Comparison of ENCODE assay signal across 9 cellular contexts in genomic region chr13:113950451-113951245, GRCh38. TPM values are rescaled to one million over a fixed set of nuclear protein-coding genes. Genes with fewer than 3 reads are reported as not detected.
DNase-seq lines count a peak whose midpoint lies in the region; ATAC-seq lines count a peak whose summit lies in the region.
"Had no signal": no experiment of that assay in that cellular context is flagged by ENCODE, and none has a peak within 500 bp of the region (broad histone marks: within the 10 kb centered on the region; RNA-seq: fewer than 3 reads in every experiment).

No MANE protein-coding gene starts in this region.

- peak overlapping the region; percentile 56 for H2BK120ac ChIP-seq in mesenchymal stem cell (ENCODE audit: low read depth, low read length)

- H3K4me2 ChIP-seq in BLaER1 (peak overlapping the region; percentile 84), mesenchymal stem cell (ENCODE audit: low read length, poor library complexity, severe bottlenecking) (no peak overlapping the region)

- peak overlapping the region in 1 of 2 experiments; percentile 13 for H3K18ac ChIP-seq in mesenchymal stem cell (ENCODE audit: low read depth in 1 of 2, low read length in 2 of 2)

- H3K27ac ChIP-seq in BLaER1 (peak overlapping the region; percentile 36), mesenchymal stem cell (ENCODE audit: low read length, poor library complexity, severe bottlenecking) (no peak overlapping the region)
- no peak overlapping the region for H3K27ac ChIP-seq in CD4-positive, alpha-beta memory T cell (ENCODE audit: low read depth, low read length)

- no peak overlapping the region for H3K4ac ChIP-seq in mesenchymal stem cell (ENCODE audit: low read depth in 1 of 2, low read length in 2 of 2)

- H3K23ac ChIP-seq in mesenchymal stem cell (ENCODE audit: low read length in 2 of 2) = no peak overlapping the region

- POLR2A ChIA-PET in CD4-positive, alpha-beta memory T cell (lab: Charles Lee; ENCODE audit: partially characterized antibody) = no interaction called here

- H3K9me3 ChIP-seq in BLaER1 (peaks cover 12% of the 10 kb centered on the region), mesenchymal stem cell (ENCODE audit: control insufficient read depth, low read length) (no peaks in the 10 kb centered on the region)
- H3K9me3 ChIP-seq in CD4-positive, alpha-beta memory T cell (ENCODE audit: control insufficient read depth in 1 of 2, low read length in 2 of 2) = no peaks in the 10 kb centered on the region

- intact Hi-C loops in CD4-positive, alpha-beta memory T cell (cut with micrococcal nuclease) = loop anchor here (1.0 kb wide), 1 partner anchor 276 kb away; no protein-coding TSS in a partner anchor

- H3K9ac ChIP-seq in BLaER1 (0 out of 2 replicates have a peak overlapping the region, but pooled peaks have one; percentile 19), mesenchymal stem cell (ENCODE audit: low read length) (peak overlapping the region; percentile 64)

- peak overlapping the region in 1 of 2 experiments; percentile 1 for H2BK12ac ChIP-seq in mesenchymal stem cell (ENCODE audit: low read length in 2 of 2)

- no peak overlapping the region for H4K91ac ChIP-seq in mesenchymal stem cell (ENCODE audit: low read length)

- peaks cover 6 to 12% of the 10 kb centered on the region in 2 donors for H3K36me3 Mint-ChIP-seq in CD4-positive, alpha-beta memory T cell

- H3K27ac Mint-ChIP-seq in CD4-positive, alpha-beta memory T cell = peak overlapping the region in 2 of 7 donors; percentile 55 to 70
- H3K27ac Mint-ChIP-seq: endodermal cell had no signal

- H3K79me1 ChIP-seq in mesenchymal stem cell (replicated peaks; ENCODE audit: low read length, poor library complexity, severe bottlenecking) = peaks cover 18% of the 10 kb centered on the region

- H3K4me3 Mint-ChIP-seq in CD4-positive, alpha-beta memory T cell = no peak overlapping the region
- H3K4me3 Mint-ChIP-seq: endodermal cell had no signal

- no peak overlapping the region for H3K14ac ChIP-seq in mesenchymal stem cell (ENCODE audit: low read length in 2 of 2)

- H3K4me1 ChIP-seq in BLaER1 (peaks cover 57% of the 10 kb centered on the region), mesenchymal stem cell (ENCODE audit: control insufficient read depth, insufficient read depth, low read depth, low read length) (peaks cover 12% of the 10 kb centered on the region)
- no peaks in the 10 kb centered on the region for H3K4me1 ChIP-seq in CD4-positive, alpha-beta memory T cell (ENCODE audit: insufficient read depth, low read length)

- H4K20me1 ChIP-seq in BLaER1 = peaks cover 16% of the 10 kb centered on the region; the same call in 1 of the 2 replicates

- H3K4me1 Mint-ChIP-seq in CD4-positive, alpha-beta memory T cell = peaks cover 0 to 14% (median 5%) of the 10 kb centered on the region in 4 donors
- H3K4me1 Mint-ChIP-seq: endodermal cell had no signal

- CTCF ChIA-PET in CD4-positive, alpha-beta memory T cell (lab: Charles Lee; ENCODE audit: partially characterized antibody) = no interaction called here

- no peaks in the 10 kb centered on the region for H3K27me3 Mint-ChIP-seq in CD4-positive, alpha-beta memory T cell

- no peak for DNase-seq in mesenchymal stem cell
- no peak for DNase-seq in H4 (ENCODE audit: low spot score)
- no peak for DNase-seq in OCI-M1 (lab: John Stamatoyannopoulos, UW)
- no peak for DNase-seq in NCI-H1092 (lab: John Stamatoyannopoulos, UW)
- DNase-seq in CD4-positive, alpha-beta memory T cell = no peak

- peaks cover 0 to 17% (median 0%) of the 10 kb centered on the region in 8 donors for H3K9me3 Mint-ChIP-seq in CD4-positive, alpha-beta memory T cell

- H3K36me3 ChIP-seq in BLaER1 (no peaks in the 10 kb centered on the region), mesenchymal stem cell (ENCODE audit: control insufficient read depth in 1 of 2, insufficient read depth in 2 of 2, low read depth in 1 of 2, low read length in 2 of 2) (peaks cover 21 to 80% of the 10 kb centered on the region in 2 experiments)
- H3K36me3 ChIP-seq in CD4-positive, alpha-beta memory T cell (ENCODE audit: insufficient read depth, low read length) = peaks cover 11% of the 10 kb centered on the region

- peak overlapping the region; percentile 15 for H2BK15ac ChIP-seq in mesenchymal stem cell (ENCODE audit: low read depth, poor library complexity, severe bottlenecking)

- H2AK5ac ChIP-seq in mesenchymal stem cell (ENCODE audit: low read length, severe bottlenecking) = no peak overlapping the region

- H3K27me3 ChIP-seq in BLaER1 = no peaks in the 10 kb centered on the region
- no peaks in the 10 kb centered on the region for H3K27me3 ChIP-seq in mesenchymal stem cell (ENCODE audit: control insufficient read depth in 1 of 2, insufficient read depth in 1 of 2, low read length in 2 of 2)
- no peaks in the 10 kb centered on the region for H3K27me3 ChIP-seq in CD4-positive, alpha-beta memory T cell (ENCODE audit: insufficient read depth, low read length)

- H3K4me3 ChIP-seq in BLaER1 = no peak overlapping the region
- H3K4me3 ChIP-seq in mesenchymal stem cell (ENCODE audit: insufficient read depth in 1 of 2, low read depth in 1 of 2, low read length in 2 of 2) = peak overlapping the region in 1 of 2 experiments; percentile 33
- H3K4me3 ChIP-seq in CD4-positive, alpha-beta memory T cell (ENCODE audit: low read length in 2 of 2) = no peak overlapping the region

- no peak overlapping the region for H2BK5ac ChIP-seq in mesenchymal stem cell (ENCODE audit: low read depth, low read length, poor library complexity, severe bottlenecking)

- 78% methylated on average over 24 of the region's 24 CpGs for WGBS in mesenchymal stem cell

- peak; percentile 22 for ATAC-seq in GM21529 (IDR thresholded peaks at IDR 0.05; ENCODE audit: unreplicated experiment)
- peak; percentile 25 for ATAC-seq in HG03571 (IDR thresholded peaks at IDR 0.05; ENCODE audit: unreplicated experiment)

- H2AFZ ChIP-seq in mesenchymal stem cell (ENCODE audit: low read depth, low read length) = no peak overlapping the region

- peak overlapping the region; percentile 19 for H4K8ac ChIP-seq in mesenchymal stem cell (ENCODE audit: low read length)

RNA-seq across cellular contexts. Expression of gene C13orf46, which starts 23.2 kb away (rescaled TPM):
- 0.43 TPM for polyA plus RNA-seq in mesenchymal stem cell (2013, experiment 1 of 2)
- 0.45 TPM for polyA plus RNA-seq in mesenchymal stem cell (2013, experiment 2 of 2)
- not detected in 2 replicates for total RNA-seq in H4 (2014; rRNA removed; shearing (Covaris generic))
- total RNA-seq in CD4-positive, alpha-beta memory T cell = 10 to 100 TPM; 13.9 to 14.2 TPM
- 1 to 10 TPM in 1 of 2 donors, not detected in 1; 1.5 TPM for polyA plus RNA-seq in CD4-positive, alpha-beta memory T cell

Comparison
In these comparisons a context has a peak if more than half of its experiments do, and no peak if none do; other contexts are left out.
1. RNA of gene C13orf46, which starts 23.2 kb away (total RNA-seq): 13.9 to 14.2 TPM in CD4-positive, alpha-beta memory T cell; not detected in H4; every median in the first group is over 10 times any median in the second.